In the genomic region with DNA sequence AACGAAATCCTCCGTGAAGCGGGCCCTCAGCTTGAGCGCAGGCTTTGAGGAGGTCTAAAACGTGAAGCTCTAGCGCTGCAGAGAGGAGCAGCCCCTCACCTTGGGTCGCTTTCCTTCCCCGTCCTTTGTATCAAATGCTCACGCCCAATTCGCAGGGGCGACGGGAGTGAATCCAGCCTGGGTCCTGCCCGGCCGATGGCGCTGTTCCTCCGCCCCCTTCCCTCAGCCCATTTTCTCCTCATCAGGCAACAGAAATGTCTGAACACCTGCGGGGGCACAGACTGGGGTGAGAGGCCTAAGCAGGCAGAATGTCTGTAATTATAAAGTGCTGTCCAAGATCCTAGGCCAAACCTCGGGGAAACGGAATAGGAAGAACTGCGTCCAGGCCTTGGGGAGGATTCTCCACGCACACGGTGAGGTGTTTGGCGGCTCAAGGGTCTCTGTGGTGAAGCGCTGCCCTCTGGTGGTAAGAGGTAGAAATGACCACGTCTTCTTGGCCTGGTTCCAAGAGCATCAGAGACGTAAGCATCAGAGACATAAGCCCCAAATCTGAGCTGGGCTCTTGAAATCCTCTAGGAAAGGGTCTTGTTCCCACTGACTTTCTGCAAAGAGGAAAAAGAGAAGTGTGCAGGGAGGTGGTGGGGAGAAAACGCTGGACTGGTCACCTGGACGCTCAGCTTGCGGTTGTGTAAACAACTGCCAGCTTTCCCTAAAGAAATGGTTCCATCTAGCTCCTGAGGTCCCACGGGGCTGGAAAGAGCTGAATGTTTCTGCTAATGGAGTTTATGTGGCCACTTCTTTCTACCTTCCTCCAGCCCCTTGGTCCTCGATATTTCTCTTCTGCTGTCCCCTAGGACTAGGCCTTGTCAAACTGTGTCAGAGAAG, we compare ENCODE assay signal across 8 cellular contexts.
DNase-seq lines count a peak whose midpoint lies in the region; ATAC-seq and TF ChIP-seq lines count a peak whose summit lies in the region.

No MANE protein-coding gene starts in this region.

- TF ChIP-seq CTCF in DND-41 (IDR thresholded peaks at IDR 0.05; ENCODE audit: borderline replicate concordance, extremely low read depth, low read length, poor library complexity, severe bottlenecking), result peak; percentile 79
- TF ChIP-seq CTCF in RWPE2 (IDR thresholded peaks at IDR 0.05; ENCODE audit: poor library complexity, severe bottlenecking), result peak; percentile 85
- TF ChIP-seq CTCF in ovary (IDR thresholded peaks at IDR 0.05), result peak; percentile 22 to 60 (median 57)
- TF ChIP-seq CTCF in tibial nerve (IDR thresholded peaks at IDR 0.05), result peak; percentile 59 to 73 (median 67)

- H3K9ac ChIP-seq in DND-41 (ENCODE audit: low read depth, low read length), result no peak overlapping the region

- no peak overlapping the region for H3K4me3 ChIP-seq in DND-41 (ENCODE audit: low read depth in 1 of 2, low read length in 2 of 2)
- no peak overlapping the region for H3K4me3 ChIP-seq in RWPE2 (ENCODE audit: severe bottlenecking)
- H3K4me3 ChIP-seq in ovary, result no peak overlapping the region
- H3K4me3 ChIP-seq in tibial nerve, result no peak overlapping the region

- peaks cover 27% of the 10 kb centered on the region for H3K4me1 ChIP-seq in DND-41 (ENCODE audit: insufficient read depth, low read length)
- no peaks in the 10 kb centered on the region for H3K4me1 ChIP-seq in RWPE2 (ENCODE audit: insufficient read depth, poor library complexity, severe bottlenecking)
- peaks cover 1% of the 10 kb centered on the region for H3K4me1 ChIP-seq in ovary (ENCODE audit: insufficient read depth)
- H3K4me1 ChIP-seq in tibial nerve, result peaks cover 0 to 6% (median 0%) of the 10 kb centered on the region in 4 donors

- WGBS in ovary, 3 donors, result 23 to 24% (median 24%) methylated on average over 31 of the region's 31 CpGs
- WGBS in tibial nerve, 2 donors, result 17 to 24% methylated on average over 30 to 31 of the region's 31 CpGs

- H3K9me3 ChIP-seq in DND-41 (ENCODE audit: insufficient read depth, low read length, severe bottlenecking), result no peaks in the 10 kb centered on the region
- no peaks in the 10 kb centered on the region for H3K9me3 ChIP-seq in RWPE2 (ENCODE audit: severe bottlenecking)
- H3K9me3 ChIP-seq in ovary, result no peaks in the 10 kb centered on the region
- H3K9me3 ChIP-seq in tibial nerve, result no peaks in the 10 kb centered on the region

- H3K4me2 ChIP-seq in DND-41 (ENCODE audit: insufficient read depth, low read length), result no peak overlapping the region

- no peaks in the 10 kb centered on the region for H3K79me2 ChIP-seq in DND-41 (ENCODE audit: insufficient read depth, low read length)

- no peaks in the 10 kb centered on the region for H3K36me3 ChIP-seq in DND-41 (ENCODE audit: insufficient read depth, low read length)
- no peaks in the 10 kb centered on the region for H3K36me3 ChIP-seq in RWPE2 (ENCODE audit: low read depth)
- no peaks in the 10 kb centered on the region for H3K36me3 ChIP-seq in ovary
- H3K36me3 ChIP-seq in tibial nerve, result no peaks in the 10 kb centered on the region

- ATAC-seq in DND-41 (ENCODE audit: insufficient read depth, low read depth) (peak; percentile 56), RWPE2 (ENCODE audit: low read depth) (peak; percentile 57), GM19023 (IDR thresholded peaks at IDR 0.05; ENCODE audit: unreplicated experiment) (no peak)

- no peak overlapping the region for H2AFZ ChIP-seq in DND-41 (ENCODE audit: low read depth, low read length)

- intact Hi-C loops in ovary (cut with DNase I), result no loop called here

- TF ChIP-seq EP300 in ovary (IDR thresholded peaks at IDR 0.05), result no peak
- TF ChIP-seq EP300 in tibial nerve (IDR thresholded peaks at IDR 0.05), result peak in 1 of 2 donors; percentile 14

- no peaks in the 10 kb centered on the region for H3K27me3 ChIP-seq in DND-41 (ENCODE audit: insufficient read depth, low read length, poor library complexity)
- H3K27me3 ChIP-seq in RWPE2 (ENCODE audit: insufficient read depth, poor library complexity, severe bottlenecking), result peaks cover 7% of the 10 kb centered on the region
- no peaks in the 10 kb centered on the region for H3K27me3 ChIP-seq in ovary
- peaks cover 0 to 8% of the 10 kb centered on the region in 2 donors for H3K27me3 ChIP-seq in tibial nerve

- no peaks in the 10 kb centered on the region for H4K20me1 ChIP-seq in DND-41 (ENCODE audit: insufficient read depth, low read length)

- no peak for TF ChIP-seq POLR2A in ovary (IDR thresholded peaks at IDR 0.05)
- no peak for TF ChIP-seq POLR2A in tibial nerve (IDR thresholded peaks at IDR 0.05)

- H3K27ac ChIP-seq in DND-41 (ENCODE audit: low read length) (no peak overlapping the region), RWPE2 (ENCODE audit: poor library complexity, severe bottlenecking) (no peak overlapping the region), ovary (no peak overlapping the region), tibial nerve (no peak overlapping the region)

- DNase-seq in DND-41 (peak; percentile 70), Kasumi-1 (lab: John Stamatoyannopoulos, UW) (peak; percentile 60), RWPE2 (ENCODE audit: low spot score) (no peak), glomerular endothelial cell (ENCODE audit: extremely low read depth, low read depth, low spot score) (peak; percentile 50), ovary (peak; percentile 26 to 67 (median 57)), tibial nerve (ENCODE audit: low spot score in 2 of 2) (peak; percentile 32 to 83)
- peak; percentile 88 for DNase-seq in activated effector memory CD4-positive, alpha-beta T cell treated with anti-CD3 and anti-CD28 coated beads, Interleukin-2, amount 50 U/mL, for 16 hours
